In genomic region chr4:7746351-7747061, GRCh38 we compare ENCODE assay signal across 34 cellular contexts.
"Had no signal": no experiment of that assay in that cellular context is flagged by ENCODE, and none has a peak within 500 bp of the region (broad histone marks: within the 10 kb centered on the region; RNA-seq: fewer than 3 reads in every experiment).

No MANE protein-coding gene starts in this region.

- H3K9me3 ChIP-seq: MG63, SJCRH30, SK-N-SH had no signal

- H3K27ac ChIP-seq: cardiac muscle cell, SJCRH30 had no signal

- H3K9ac ChIP-seq: SK-N-SH had no signal

- H3K4me2 ChIP-seq: SK-N-SH had no signal

- FAIRE-seq: TTC549 had no signal

- H3K27me3 ChIP-seq: cardiac muscle cell, MG63, SJCRH30 had no signal

- H3K36me3 ChIP-seq: cardiac muscle cell, MG63, SJCRH30 had no signal

- H3K27me3 Mint-ChIP-seq: activated CD4-positive, alpha-beta memory T cell treated with anti-CD3 and anti-CD28 coated beads for 36 hours; activated CD4-positive, alpha-beta T cell treated with anti-CD3 and anti-CD28 coated beads for 36 hours; central memory CD8-positive, alpha-beta T cell had no signal

- H3K27ac Mint-ChIP-seq: activated CD4-positive, alpha-beta memory T cell treated with anti-CD3 and anti-CD28 coated beads for 36 hours; activated CD4-positive, alpha-beta T cell treated with anti-CD3 and anti-CD28 coated beads for 36 hours; activated T-helper 1 cell treated with anti-CD3 and anti-CD28 coated beads, Interleukin-12 subunit alpha, Interleukin-12 subunit beta, Interleukin-2, Interleukin-4 antibody, amounts not matched to agents 30 ng/mL and 10 ng/mL and 1 ng/mL, durations not matched to agents 14 hours and 24 hours and 36 hours; T-helper 1 cell treated with Interleukin-12 subunit alpha and Interleukin-12 subunit beta and Interleukin-4 antibody, amounts not matched to agents 30 μg/mL and 1 μg/mL, for 36 hours; T-helper 2 cell treated with Interferon-gamma antibody and Interleukin-4, amounts not matched to agents 5 μg/mL and 100 μg/mL, for 36 hours; WTC11 had no signal

- H3K36me3 Mint-ChIP-seq: activated CD4-positive, alpha-beta memory T cell treated with anti-CD3 and anti-CD28 coated beads for 36 hours; activated naive CD8-positive, alpha-beta T cell treated with anti-CD3 and anti-CD28 coated beads for 36 hours; WTC11 had no signal

- H3K4me1 Mint-ChIP-seq: WTC11 had no signal

- H3K4me3 Mint-ChIP-seq: activated CD4-positive, alpha-beta memory T cell treated with anti-CD3 and anti-CD28 coated beads for 36 hours; activated CD4-positive, alpha-beta T cell treated with anti-CD3 and anti-CD28 coated beads for 36 hours; activated naive CD8-positive, alpha-beta T cell treated with anti-CD3 and anti-CD28 coated beads for 36 hours; activated T-cell treated with anti-CD3 and anti-CD28 coated beads, Interleukin-2, amount 50 U/mL, for 4 hours; activated T-helper 1 cell treated with anti-CD3 and anti-CD28 coated beads, Interleukin-12 subunit alpha, Interleukin-12 subunit beta, Interleukin-2, Interleukin-4 antibody, amounts not matched to agents 30 ng/mL and 10 ng/mL and 1 ng/mL, durations not matched to agents 14 hours and 24 hours and 36 hours; central memory CD8-positive, alpha-beta T cell; T-helper 1 cell treated with Interleukin-12 subunit alpha and Interleukin-12 subunit beta and Interleukin-4 antibody, amounts not matched to agents 30 μg/mL and 1 μg/mL, for 36 hours; T-helper 2 cell treated with Interferon-gamma antibody and Interleukin-4, amounts not matched to agents 5 μg/mL and 100 μg/mL, for 36 hours; WTC11 had no signal

- H3K9me3 Mint-ChIP-seq: activated CD4-positive, alpha-beta memory T cell treated with anti-CD3 and anti-CD28 coated beads for 36 hours; activated naive CD8-positive, alpha-beta T cell treated with anti-CD3 and anti-CD28 coated beads for 36 hours; activated T-cell treated with anti-CD3 and anti-CD28 coated beads, Interleukin-2, amount 50 U/mL, for 4 hours; activated T-helper 1 cell treated with anti-CD3 and anti-CD28 coated beads, Interleukin-12 subunit alpha, Interleukin-12 subunit beta, Interleukin-2, Interleukin-4 antibody, amounts not matched to agents 30 ng/mL and 10 ng/mL and 1 ng/mL, durations not matched to agents 14 hours and 24 hours and 36 hours; central memory CD8-positive, alpha-beta T cell; T-helper 1 cell treated with Interleukin-12 subunit alpha and Interleukin-12 subunit beta and Interleukin-4 antibody, amounts not matched to agents 30 μg/mL and 1 μg/mL, for 36 hours; T-helper 2 cell treated with Interferon-gamma antibody and Interleukin-4, amounts not matched to agents 5 μg/mL and 100 μg/mL, for 36 hours; WTC11 had no signal

- DNase-seq: activated CD4-positive, alpha-beta memory T cell treated with anti-CD3 and anti-CD28 coated beads for 36 hours; activated CD4-positive, alpha-beta T cell treated with anti-CD3 and anti-CD28 coated beads for 36 hours; activated CD4-positive, alpha-beta T cell treated with anti-CD3 and anti-CD28 coated beads, Interleukin-2, amount 50 U/mL, for 1 hour; activated CD8-positive, alpha-beta memory T cell treated with anti-CD3 and anti-CD28 coated beads, Interleukin-2, amount 50 U/mL, for 4 hours; activated effector memory CD4-positive, alpha-beta T cell treated with Interleukin-2 at 50 U/mL for 16 hours; activated naive CD4-positive, alpha-beta T cell; activated naive CD4-positive, alpha-beta T cell treated with anti-CD3 and anti-CD28 coated beads, Interleukin-2, amount 50 U/mL, for 16 hours; activated naive CD8-positive, alpha-beta T cell treated with anti-CD3 and anti-CD28 coated beads for 36 hours; activated T-cell treated with anti-CD3 and anti-CD28 coated beads for 4 hours; activated T-cell treated with anti-CD3 and anti-CD28 coated beads, Interleukin-2, amount 50 U/mL, for 4 hours; amniotic stem cell; Kasumi-1; KG1; MG63; NCI-H1048; NCI-H1105 treated with DMSO at 0.1 percent for 48 hours; NCI-H1436; NCI-H1694; NCI-H1930; NCI-H2081 treated with DMSO at 0.1 percent for 48 hours; NCI-H226; NCI-H524 treated with DMSO at 0.1 percent for 48 hours; SHP77; SJCRH30; SK-N-SH had no signal

- H3K4me3 ChIP-seq: cardiac muscle cell, MG63, SJCRH30 had no signal

- ATAC-seq: activated CD4-positive, alpha-beta T cell treated with anti-CD3 and anti-CD28 coated beads for 36 hours; activated CD4-positive, CD25-positive, alpha-beta regulatory T cell treated with anti-CD3 and anti-CD28 coated beads, Interleukin-2, amount 50 U/mL, for 24 hours; activated T-cell treated with anti-CD3 and anti-CD28 coated beads, Interleukin-2, amount 50 U/mL, for 4 hours; Panc1; WTC11 had no signal
